19 cellular contexts compared by ENCODE assay signal in genomic region chr7:20194586-20194985, GRCh38. TPM values are rescaled to one million over a fixed set of nuclear protein-coding genes. Genes with fewer than 3 reads are reported as not detected.
"Had no signal": no experiment of that assay in that cellular context is flagged by ENCODE, and none has a peak within 500 bp of the region (broad histone marks: within the 10 kb centered on the region; RNA-seq: fewer than 3 reads in every experiment).

No MANE protein-coding gene starts in this region.

- H3K4me1 ChIP-seq: breast epithelium had no signal

- H3K27me3 ChIP-seq: breast epithelium, esophagus squamous epithelium had no signal

- DNase-seq: activated CD4-positive, alpha-beta T cell treated with anti-CD3 and anti-CD28 coated beads, Interleukin-2, amount 10 ng/mL, durations not matched to agents 7 days and 5 days; activated CD4-positive, CD25-positive, alpha-beta regulatory T cell; activated naive CD4-positive, alpha-beta T cell treated with anti-CD3 and anti-CD28 coated beads for 36 hours; activated naive CD8-positive, alpha-beta T cell treated with anti-CD3 and anti-CD28 coated beads, Interleukin-2, amount 50 U/mL, for 24 hours; aorta; cerebellar nuclear complex; effector CD8-positive, alpha-beta T cell; esophagus squamous epithelium; left ventricle myocardium inferior; mucosa of descending colon; naive thymus-derived CD4-positive, alpha-beta T cell; posterior cingulate gyrus; retina had no signal

- H3K9me3 ChIP-seq: mucosa of descending colon had no signal

- H3K36me3 ChIP-seq: breast epithelium, left ventricle myocardium inferior had no signal

- ATAC-seq: activated naive CD8-positive, alpha-beta T cell treated with anti-CD3 and anti-CD28 coated beads, Interleukin-2, amount 50 U/mL, for 24 hours; mucosa of descending colon; naive thymus-derived CD4-positive, alpha-beta T cell; stimulated activated effector memory CD8-positive, alpha-beta T cell treated with anti-CD3 and anti-CD28 coated beads, Interleukin-12 subunit alpha, Interleukin-12 subunit beta, amount 100 ng/mL, for 72 hours had no signal

- H3K27ac ChIP-seq: breast epithelium, esophagus squamous epithelium, left ventricle myocardium inferior had no signal

- H3K4me3 ChIP-seq: breast epithelium, esophagus squamous epithelium, left ventricle myocardium inferior, mucosa of descending colon had no signal

- FAIRE-seq: endothelial cell of umbilical vein, TTC549 had no signal

RNA-seq across cellular contexts. Expression of gene MACC1, which starts 22.6 kb away (rescaled TPM):
- total RNA-seq: activated T-helper 2 cell treated with anti-CD3 and anti-CD28 coated beads, Interferon-gamma antibody, Interleukin-2, Interleukin-4, amounts not matched to agents 10 μg/mL and 5 μg/mL and 100 μg/mL, durations not matched to agents 14 hours and 24 hours and 36 hours; endothelial cell of umbilical vein; glomerular endothelial cell had no signal
